ENCODE assay signal across 13 cellular contexts in the genomic region with DNA sequence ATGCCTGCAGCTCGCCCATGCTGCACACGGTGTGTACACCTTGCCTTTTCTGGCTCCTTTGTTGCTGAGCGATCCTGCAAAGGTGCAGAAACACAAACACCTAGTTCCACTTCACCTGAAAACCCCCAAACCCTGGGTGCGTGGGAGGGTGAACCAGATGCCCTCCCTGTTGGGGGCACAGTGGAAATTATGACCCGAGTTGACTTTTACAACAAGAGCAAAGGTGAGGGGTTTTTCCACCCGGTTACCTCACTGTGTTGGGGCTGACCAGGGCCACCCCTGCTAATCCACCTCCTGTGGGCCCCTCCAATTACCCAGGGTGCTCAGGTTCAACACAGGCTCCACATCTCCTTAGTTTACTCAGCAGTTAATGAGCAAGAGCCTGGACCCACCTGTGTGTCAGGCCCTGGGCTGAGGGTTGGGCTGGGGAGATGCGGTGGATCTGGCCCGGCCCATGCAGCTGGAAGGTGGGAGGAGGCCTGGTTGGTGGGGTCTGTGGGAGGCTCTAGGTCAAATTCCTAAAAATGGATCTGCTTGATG. TPM values are rescaled to one million over a fixed set of nuclear protein-coding genes. Genes with fewer than 3 reads are reported as not detected.
A peak's percentile ranks its signal among the peaks of the same experiment; 100 is the strongest.
DNase-seq lines count a peak whose midpoint lies in the region; ATAC-seq lines count a peak whose summit lies in the region.
"Had no signal": no experiment of that assay in that cellular context is flagged by ENCODE, and none has a peak within 500 bp of the region (broad histone marks: within the 10 kb centered on the region; RNA-seq: fewer than 3 reads in every experiment).

No MANE protein-coding gene starts in this region.

- H3K9me3 Mint-ChIP-seq in memory B cell, result peaks cover 7% of the 10 kb centered on the region

- H3K27ac ChIP-seq in temporal lobe (ENCODE audit: low read depth, low read length), result peak overlapping the region; percentile 48
- H3K27ac ChIP-seq: KMS-11 had no signal

- DNase-seq in activated naive CD4-positive, alpha-beta T cell treated with Interleukin-2 at 50 U/mL for 16 hours, result peak; percentile 41
- DNase-seq in activated naive CD4-positive, alpha-beta T cell (lab: John Stamatoyannopoulos, UW), result no peak
- DNase-seq in activated T-cell treated with anti-CD3 and anti-CD28 coated beads for 4 hours (peak; percentile 19), memory B cell (ENCODE audit: low spot score in 2 of 2) (peak in 1 of 2 donors; percentile 26), C1 segment of cervical spinal cord (lab: John Stamatoyannopoulos, UW) (no peak)
- DNase-seq: brain microvascular endothelial cell, erythroblast, NCI-H2171 had no signal

- H3K4me3 Mint-ChIP-seq in memory B cell, result no peak overlapping the region
- H3K4me3 Mint-ChIP-seq: nephron had no signal

- H3K27ac Mint-ChIP-seq in memory B cell, result peak overlapping the region; percentile 89
- H3K27ac Mint-ChIP-seq: nephron had no signal

- peaks cover 23% of the 10 kb centered on the region for H3K27me3 Mint-ChIP-seq in memory B cell

- peaks cover 3% of the 10 kb centered on the region for H3K36me3 Mint-ChIP-seq in memory B cell

- peak; percentile 2 for ATAC-seq in memory B cell (ENCODE audit: low read depth)
- ATAC-seq in HG03342 (IDR thresholded peaks at IDR 0.05; ENCODE audit: unreplicated experiment), result no peak
- ATAC-seq in HG02973 (IDR thresholded peaks at IDR 0.05; ENCODE audit: unreplicated experiment), result no peak

- H3K4me1 Mint-ChIP-seq in memory B cell, result peaks cover 45% of the 10 kb centered on the region
- H3K4me1 Mint-ChIP-seq: nephron had no signal

RNA-seq across cellular contexts. Expression of a gene that starts 42.1 kb away (rescaled TPM):
- 2.0 TPM for total RNA-seq in temporal lobe

Comparison
In these comparisons a context has a peak if more than half of its experiments do, and no peak if none do; other contexts are left out.
1. DNase-seq: peak in activated naive CD4-positive, alpha-beta T cell treated with Interleukin-2 at 50 U/mL for 16 hours (single experiment) and activated T-cell treated with anti-CD3 and anti-CD28 coated beads for 4 hours (single experiment); none in activated naive CD4-positive, alpha-beta T cell (0 of 4) and C1 segment of cervical spinal cord (0 of 14).